Comparison of ENCODE assay signal across 1 cellular context in genomic region chr15:88805031-88805780, GRCh38.
TF ChIP-seq lines count a peak whose summit lies in the region.

No MANE protein-coding gene starts in this region.

TF ChIP-seq in SK-N-SH, 30 proteins besides CTCF, POLR2A, EP300 and RAD21 (continued from another document):
- TF ChIP-seq, protein P1, sequence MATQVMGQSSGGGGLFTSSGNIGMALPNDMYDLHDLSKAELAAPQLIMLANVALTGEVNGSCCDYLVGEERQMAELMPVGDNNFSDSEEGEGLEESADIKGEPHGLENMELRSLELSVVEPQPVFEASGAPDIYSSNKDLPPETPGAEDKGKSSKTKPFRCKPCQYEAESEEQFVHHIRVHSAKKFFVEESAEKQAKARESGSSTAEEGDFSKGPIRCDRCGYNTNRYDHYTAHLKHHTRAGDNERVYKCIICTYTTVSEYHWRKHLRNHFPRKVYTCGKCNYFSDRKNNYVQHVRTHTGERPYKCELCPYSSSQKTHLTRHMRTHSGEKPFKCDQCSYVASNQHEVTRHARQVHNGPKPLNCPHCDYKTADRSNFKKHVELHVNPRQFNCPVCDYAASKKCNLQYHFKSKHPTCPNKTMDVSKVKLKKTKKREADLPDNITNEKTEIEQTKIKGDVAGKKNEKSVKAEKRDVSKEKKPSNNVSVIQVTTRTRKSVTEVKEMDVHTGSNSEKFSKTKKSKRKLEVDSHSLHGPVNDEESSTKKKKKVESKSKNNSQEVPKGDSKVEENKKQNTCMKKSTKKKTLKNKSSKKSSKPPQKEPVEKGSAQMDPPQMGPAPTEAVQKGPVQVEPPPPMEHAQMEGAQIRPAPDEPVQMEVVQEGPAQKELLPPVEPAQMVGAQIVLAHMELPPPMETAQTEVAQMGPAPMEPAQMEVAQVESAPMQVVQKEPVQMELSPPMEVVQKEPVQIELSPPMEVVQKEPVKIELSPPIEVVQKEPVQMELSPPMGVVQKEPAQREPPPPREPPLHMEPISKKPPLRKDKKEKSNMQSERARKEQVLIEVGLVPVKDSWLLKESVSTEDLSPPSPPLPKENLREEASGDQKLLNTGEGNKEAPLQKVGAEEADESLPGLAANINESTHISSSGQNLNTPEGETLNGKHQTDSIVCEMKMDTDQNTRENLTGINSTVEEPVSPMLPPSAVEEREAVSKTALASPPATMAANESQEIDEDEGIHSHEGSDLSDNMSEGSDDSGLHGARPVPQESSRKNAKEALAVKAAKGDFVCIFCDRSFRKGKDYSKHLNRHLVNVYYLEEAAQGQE (IDR thresholded peaks at IDR 0.05; ENCODE audit: low read depth, low read length), result no peak
- no peak for TF ChIP-seq YY1 (IDR thresholded peaks at IDR 0.05; ENCODE audit: low read depth)
- TF ChIP-seq RFX5 (IDR thresholded peaks at IDR 0.05; ENCODE audit: low read length), result no peak
- TF ChIP-seq MEF2A (IDR thresholded peaks at IDR 0.05; ENCODE audit: borderline replicate concordance, low read depth), result no peak
- TF ChIP-seq POLR2AphosphoS5 (IDR thresholded peaks at IDR 0.05; ENCODE audit: low read depth, low read length), result no peak
- no peak for TF ChIP-seq SMC3 (IDR thresholded peaks at IDR 0.05; ENCODE audit: low read depth, low read length)
- TF ChIP-seq RCOR1 (IDR thresholded peaks at IDR 0.05; ENCODE audit: low read length), result no peak
- no peak for TF ChIP-seq RXRA (IDR thresholded peaks at IDR 0.05; ENCODE audit: borderline replicate concordance, low read depth)
- TF ChIP-seq FOSL2 (IDR thresholded peaks at IDR 0.05; ENCODE audit: borderline replicate concordance, low read depth), result no peak
- TF ChIP-seq MAX (IDR thresholded peaks at IDR 0.05; ENCODE audit: low read depth), result no peak
- TF ChIP-seq EZH2phosphoT487 (IDR thresholded peaks at IDR 0.05; ENCODE audit: borderline replicate concordance, low read depth), result no peak
- TF ChIP-seq, protein P2, sequence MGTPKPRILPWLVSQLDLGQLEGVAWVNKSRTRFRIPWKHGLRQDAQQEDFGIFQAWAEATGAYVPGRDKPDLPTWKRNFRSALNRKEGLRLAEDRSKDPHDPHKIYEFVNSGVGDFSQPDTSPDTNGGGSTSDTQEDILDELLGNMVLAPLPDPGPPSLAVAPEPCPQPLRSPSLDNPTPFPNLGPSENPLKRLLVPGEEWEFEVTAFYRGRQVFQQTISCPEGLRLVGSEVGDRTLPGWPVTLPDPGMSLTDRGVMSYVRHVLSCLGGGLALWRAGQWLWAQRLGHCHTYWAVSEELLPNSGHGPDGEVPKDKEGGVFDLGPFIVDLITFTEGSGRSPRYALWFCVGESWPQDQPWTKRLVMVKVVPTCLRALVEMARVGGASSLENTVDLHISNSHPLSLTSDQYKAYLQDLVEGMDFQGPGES (IDR thresholded peaks at IDR 0.05; ENCODE audit: low read depth, low read length), result no peak
- TF ChIP-seq GATA2 (CRISPR knock-in tag; IDR thresholded peaks at IDR 0.05), result no peak
- TF ChIP-seq TAF1 (IDR thresholded peaks at IDR 0.05; ENCODE audit: borderline replicate concordance, low read depth, low read length), result no peak
- no peak for TF ChIP-seq GABPA (IDR thresholded peaks at IDR 0.05; ENCODE audit: low read depth)
- TF ChIP-seq, protein P3, sequence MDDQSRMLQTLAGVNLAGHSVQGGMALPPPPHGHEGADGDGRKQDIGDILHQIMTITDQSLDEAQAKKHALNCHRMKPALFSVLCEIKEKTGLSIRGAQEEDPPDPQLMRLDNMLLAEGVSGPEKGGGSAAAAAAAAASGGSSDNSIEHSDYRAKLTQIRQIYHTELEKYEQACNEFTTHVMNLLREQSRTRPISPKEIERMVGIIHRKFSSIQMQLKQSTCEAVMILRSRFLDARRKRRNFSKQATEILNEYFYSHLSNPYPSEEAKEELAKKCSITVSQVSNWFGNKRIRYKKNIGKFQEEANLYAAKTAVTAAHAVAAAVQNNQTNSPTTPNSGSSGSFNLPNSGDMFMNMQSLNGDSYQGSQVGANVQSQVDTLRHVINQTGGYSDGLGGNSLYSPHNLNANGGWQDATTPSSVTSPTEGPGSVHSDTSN (IDR thresholded peaks at IDR 0.05), result no peak
- TF ChIP-seq JUND (IDR thresholded peaks at IDR 0.05), result no peak
